17 cellular contexts compared by ENCODE assay signal in the genomic region with DNA sequence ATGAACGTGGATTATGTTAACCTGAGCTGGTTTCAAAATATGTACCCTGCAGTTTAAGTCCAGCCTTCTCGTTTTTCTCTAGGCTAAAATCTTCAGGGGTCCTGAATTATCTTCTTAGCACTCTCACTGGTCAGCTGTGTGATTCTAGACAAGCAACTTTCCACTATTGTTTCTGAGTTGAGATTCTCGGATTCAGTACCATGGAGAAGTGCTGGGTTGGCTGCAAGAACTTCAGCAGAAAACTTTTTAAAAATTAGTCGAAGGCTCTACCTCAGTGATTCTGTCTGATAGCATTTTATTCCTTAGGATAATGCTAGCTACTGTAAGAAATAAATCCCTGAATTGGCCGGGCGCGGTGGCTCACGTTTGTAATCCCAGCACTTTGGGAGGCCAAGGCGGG.
DNase-seq lines count a peak whose midpoint lies in the region; ATAC-seq and TF ChIP-seq lines count a peak whose summit lies in the region.
"Had no signal": no experiment of that assay in that cellular context is flagged by ENCODE, and none has a peak within 500 bp of the region (broad histone marks: within the 10 kb centered on the region; RNA-seq: fewer than 3 reads in every experiment).

No MANE protein-coding gene starts in this region.

- H3K4me3 ChIP-seq in GM23338 (no peak overlapping the region), gastrocnemius medialis (no peak overlapping the region)
- H3K4me3 ChIP-seq: BLaER1, GM23248 had no signal

- H3K36me3 Mint-ChIP-seq in GM23338 (ENCODE audit: low read depth): no peaks in the 10 kb centered on the region
- H3K36me3 Mint-ChIP-seq: CD4-positive, CD25-positive, alpha-beta regulatory T cell; CD8-positive, alpha-beta T cell had no signal

- H3K27ac ChIP-seq in GM23338 (ENCODE audit: low read depth) (no peak overlapping the region), gastrocnemius medialis (no peak overlapping the region)
- H3K27ac ChIP-seq: BLaER1, C4-2B, GM23248 had no signal

- H3K9me3 Mint-ChIP-seq in GM23338: no peaks in the 10 kb centered on the region
- H3K9me3 Mint-ChIP-seq: CD4-positive, CD25-positive, alpha-beta regulatory T cell; CD8-positive, alpha-beta T cell; H9 had no signal

- ATAC-seq in GM23338: no peak
- ATAC-seq in gastrocnemius medialis: no peak
- ATAC-seq: CD8-positive, alpha-beta T cell; HCT116 had no signal

- no peak overlapping the region for H3K27ac Mint-ChIP-seq in GM23338
- H3K27ac Mint-ChIP-seq: B cell; CD4-positive, CD25-positive, alpha-beta regulatory T cell; CD8-positive, alpha-beta T cell; H9 had no signal

- no peaks in the 10 kb centered on the region for H3K79me2 ChIP-seq in GM23338 (replicated peaks; ENCODE audit: insufficient read depth)

- no peaks in the 10 kb centered on the region for H3F3A ChIP-seq in GM23338 (replicated peaks; ENCODE audit: low read depth)

- H3K4me2 ChIP-seq in GM23338: no peak overlapping the region
- H3K4me2 ChIP-seq: BLaER1 had no signal

- intact Hi-C loops in gastrocnemius medialis (cut with DNase I; ENCODE audit: low total_unique reads): no loop called here

- H3K4me1 Mint-ChIP-seq in GM23338: no peaks in the 10 kb centered on the region
- H3K4me1 Mint-ChIP-seq: B cell; CD4-positive, CD25-positive, alpha-beta regulatory T cell; H9 had no signal

- H2AFZ ChIP-seq in GM23338: no peak overlapping the region
- H2AFZ ChIP-seq: GM23248 had no signal

- TF ChIP-seq POLR2A in gastrocnemius medialis (IDR thresholded peaks at IDR 0.05): no peak

- TF ChIP-seq CTCF in GM23338 (conservative IDR thresholded peaks at IDR 0.05; ENCODE audit: low read depth in 2 of 2) (no peak), gastrocnemius medialis (IDR thresholded peaks at IDR 0.05 in 4 of 5, conservative IDR thresholded peaks at IDR 0.05 in 1 of 5) (no peak)

- H3K9me2 ChIP-seq in GM23338 (ENCODE audit: insufficient read depth): peaks cover 3% of the 10 kb centered on the region; the same call in 1 of the 2 replicates

- H3K4me1 ChIP-seq in GM23338 (ENCODE audit: insufficient read depth) (no peaks in the 10 kb centered on the region), gastrocnemius medialis (no peaks in the 10 kb centered on the region)
- H3K4me1 ChIP-seq: BLaER1, Caco-2 had no signal

- no peaks in the 10 kb centered on the region for H3K27me3 Mint-ChIP-seq in GM23338 (ENCODE audit: insufficient read depth, low read depth, poor library complexity)
- H3K27me3 Mint-ChIP-seq: B cell; CD4-positive, CD25-positive, alpha-beta regulatory T cell had no signal

- H3K4me3 Mint-ChIP-seq in GM23338: no peak overlapping the region
- H3K4me3 Mint-ChIP-seq: B cell; CD4-positive, CD25-positive, alpha-beta regulatory T cell; CD8-positive, alpha-beta T cell; H9 had no signal

- no peaks in the 10 kb centered on the region for H3K36me3 ChIP-seq in GM23338 (ENCODE audit: insufficient read depth)
- H3K36me3 ChIP-seq in gastrocnemius medialis: no peaks in the 10 kb centered on the region
- H3K36me3 ChIP-seq: BLaER1 had no signal

- H3K9me3 ChIP-seq in gastrocnemius medialis: no peaks in the 10 kb centered on the region
- H3K9me3 ChIP-seq: BLaER1, Caco-2 had no signal

- in situ Hi-C loops in gastrocnemius medialis (cut with MboI; ENCODE audit: low sequenced_read_pairs in 4 of 4): no loop called here

- H3K27me3 ChIP-seq in GM23338 (ENCODE audit: insufficient read depth) (no peaks in the 10 kb centered on the region), gastrocnemius medialis (no peaks in the 10 kb centered on the region)
- H3K27me3 ChIP-seq: BLaER1 had no signal

- no peaks in the 10 kb centered on the region for H4K20me1 ChIP-seq in GM23338 (replicated peaks; ENCODE audit: insufficient read depth)
- H4K20me1 ChIP-seq: BLaER1 had no signal

- DNase-seq in GM23338 (ENCODE audit: low spot score): no peak
- peak; percentile 6 for DNase-seq in left kidney (ENCODE audit: low read depth, low spot score)
- DNase-seq in cortex of kidney (lab: John Stamatoyannopoulos, UW): no peak
- no peak for DNase-seq in gastrocnemius medialis
- DNase-seq in activated CD8-positive, alpha-beta memory T cell treated with anti-CD3 and anti-CD28 coated beads, Interleukin-2, amount 50 U/mL, for 48 hours: no peak
- DNase-seq: Caco-2; CD4-positive, CD25-positive, alpha-beta regulatory T cell; CD8-positive, alpha-beta T cell; DMS153; DND-41; H9 had no signal

TF ChIP-seq in GM23338, 12 proteins besides CTCF, POLR2A, EP300 and RAD21 (continues in another document):
- TF ChIP-seq NANOG (IDR thresholded peaks at IDR 0.05; ENCODE audit: borderline replicate concordance) (no peak), POLR2AphosphoS5 (IDR thresholded peaks at IDR 0.05; ENCODE audit: low read depth) (no peak), ZNF331 (CRISPR knock-in tag; IDR thresholded peaks at IDR 0.05; ENCODE audit: low read depth) (no peak), CREB1 (CRISPR knock-in tag; IDR thresholded peaks at IDR 0.05; ENCODE audit: low read depth) (no peak), STAT1 (IDR thresholded peaks at IDR 0.05; ENCODE audit: unreplicated experiment) (no peak)
- TF ChIP-seq, protein P1, sequence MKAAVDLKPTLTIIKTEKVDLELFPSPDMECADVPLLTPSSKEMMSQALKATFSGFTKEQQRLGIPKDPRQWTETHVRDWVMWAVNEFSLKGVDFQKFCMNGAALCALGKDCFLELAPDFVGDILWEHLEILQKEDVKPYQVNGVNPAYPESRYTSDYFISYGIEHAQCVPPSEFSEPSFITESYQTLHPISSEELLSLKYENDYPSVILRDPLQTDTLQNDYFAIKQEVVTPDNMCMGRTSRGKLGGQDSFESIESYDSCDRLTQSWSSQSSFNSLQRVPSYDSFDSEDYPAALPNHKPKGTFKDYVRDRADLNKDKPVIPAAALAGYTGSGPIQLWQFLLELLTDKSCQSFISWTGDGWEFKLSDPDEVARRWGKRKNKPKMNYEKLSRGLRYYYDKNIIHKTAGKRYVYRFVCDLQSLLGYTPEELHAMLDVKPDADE (IDR thresholded peaks at IDR 0.05): no peak

TF ChIP-seq in PFSK-1, 5 proteins besides CTCF, POLR2A, EP300 and RAD21:
- no peak for TF ChIP-seq SIN3A (IDR thresholded peaks at IDR 0.05; ENCODE audit: borderline replicate concordance, insufficient read depth, low read length)
- no peak for TF ChIP-seq POLR2AphosphoS5 (IDR thresholded peaks at IDR 0.05; ENCODE audit: low read depth, low read length)
- TF ChIP-seq, protein P2, sequence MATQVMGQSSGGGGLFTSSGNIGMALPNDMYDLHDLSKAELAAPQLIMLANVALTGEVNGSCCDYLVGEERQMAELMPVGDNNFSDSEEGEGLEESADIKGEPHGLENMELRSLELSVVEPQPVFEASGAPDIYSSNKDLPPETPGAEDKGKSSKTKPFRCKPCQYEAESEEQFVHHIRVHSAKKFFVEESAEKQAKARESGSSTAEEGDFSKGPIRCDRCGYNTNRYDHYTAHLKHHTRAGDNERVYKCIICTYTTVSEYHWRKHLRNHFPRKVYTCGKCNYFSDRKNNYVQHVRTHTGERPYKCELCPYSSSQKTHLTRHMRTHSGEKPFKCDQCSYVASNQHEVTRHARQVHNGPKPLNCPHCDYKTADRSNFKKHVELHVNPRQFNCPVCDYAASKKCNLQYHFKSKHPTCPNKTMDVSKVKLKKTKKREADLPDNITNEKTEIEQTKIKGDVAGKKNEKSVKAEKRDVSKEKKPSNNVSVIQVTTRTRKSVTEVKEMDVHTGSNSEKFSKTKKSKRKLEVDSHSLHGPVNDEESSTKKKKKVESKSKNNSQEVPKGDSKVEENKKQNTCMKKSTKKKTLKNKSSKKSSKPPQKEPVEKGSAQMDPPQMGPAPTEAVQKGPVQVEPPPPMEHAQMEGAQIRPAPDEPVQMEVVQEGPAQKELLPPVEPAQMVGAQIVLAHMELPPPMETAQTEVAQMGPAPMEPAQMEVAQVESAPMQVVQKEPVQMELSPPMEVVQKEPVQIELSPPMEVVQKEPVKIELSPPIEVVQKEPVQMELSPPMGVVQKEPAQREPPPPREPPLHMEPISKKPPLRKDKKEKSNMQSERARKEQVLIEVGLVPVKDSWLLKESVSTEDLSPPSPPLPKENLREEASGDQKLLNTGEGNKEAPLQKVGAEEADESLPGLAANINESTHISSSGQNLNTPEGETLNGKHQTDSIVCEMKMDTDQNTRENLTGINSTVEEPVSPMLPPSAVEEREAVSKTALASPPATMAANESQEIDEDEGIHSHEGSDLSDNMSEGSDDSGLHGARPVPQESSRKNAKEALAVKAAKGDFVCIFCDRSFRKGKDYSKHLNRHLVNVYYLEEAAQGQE (IDR thresholded peaks at IDR 0.05; ENCODE audit: insufficient read depth in 1 of 2, low read depth in 2 of 2, low read length in 2 of 2): peak; percentile 56 to 86; a peak in 3 of 4 replicates
- no peak for TF ChIP-seq TAF1 (IDR thresholded peaks at IDR 0.05; ENCODE audit: borderline replicate concordance, insufficient read depth, low read length)
